25 cellular contexts compared by ENCODE assay signal in genomic region chr4:617644-618330, GRCh38. TPM values are rescaled to one million over a fixed set of nuclear protein-coding genes. Genes with fewer than 3 reads are reported as not detected.
DNase-seq lines count a peak whose midpoint lies in the region; ATAC-seq and TF ChIP-seq lines count a peak whose summit lies in the region.
"Had no signal": no experiment of that assay in that cellular context is flagged by ENCODE, and none has a peak within 500 bp of the region (broad histone marks: within the 10 kb centered on the region; RNA-seq: fewer than 3 reads in every experiment).

No MANE protein-coding gene starts in this region.

- peaks cover 5% of the 10 kb centered on the region for H3K27me3 ChIP-seq in osteoblast (ENCODE audit: insufficient read depth, low read length)
- H3K27me3 ChIP-seq: body of pancreas, neutrophil, tibial nerve had no signal

- H3K4me1 Mint-ChIP-seq in Calu3 (ENCODE audit: low read depth, unreplicated experiment) (no peaks in the 10 kb centered on the region), T-cell (no peaks in the 10 kb centered on the region)
- H3K4me1 Mint-ChIP-seq: stimulated activated naive B cell treated with anti-CD40 and anti-IgM and Interleukin-4, amounts not matched to agents 10 μg/mL and 1 μg/mL and 100 μg/mL, for 72 hours had no signal

- H3K4me3 ChIP-seq in osteoblast (ENCODE audit: insufficient read depth, low read length): no peak overlapping the region
- H3K4me3 ChIP-seq: body of pancreas, tibial nerve had no signal

- no peak overlapping the region for H3K4me2 ChIP-seq in osteoblast (ENCODE audit: insufficient read depth, low read length)

- H3K4me1 ChIP-seq in osteoblast (ENCODE audit: insufficient read depth, low read length): no peaks in the 10 kb centered on the region
- H3K4me1 ChIP-seq: body of pancreas, tibial nerve had no signal

- H3K36me3 Mint-ChIP-seq in Calu3 (ENCODE audit: insufficient read depth, unreplicated experiment) (no peaks in the 10 kb centered on the region), T-cell (no peaks in the 10 kb centered on the region)
- H3K36me3 Mint-ChIP-seq: activated naive CD8-positive, alpha-beta T cell had no signal

- CTCF ChIA-PET in Calu3 (lab: Charles Lee): interaction anchor here (0.8 kb wide), 1 partner anchor 9 kb away, joined by 5 read pairs; no protein-coding TSS in a partner anchor
- CTCF ChIA-PET in RWPE1 (lab: Yijun Ruan, JAX): no interaction called here
- CTCF ChIA-PET in T-cell (lab: Charles Lee): no interaction called here

- H4K20me1 ChIP-seq in osteoblast (ENCODE audit: insufficient read depth, low read length): no peaks in the 10 kb centered on the region

- intact Hi-C loops in Calu3 (cut with micrococcal nuclease; ENCODE audit: unreplicated experiment): no loop called here

- DNase-seq in Calu3 (peak; percentile 27), RWPE1 (ENCODE audit: low spot score) (peak; percentile 49), iPS DF 4.7 (ENCODE audit: extremely low read depth, low spot score) (peak; percentile 11), osteoblast (ENCODE audit: insufficient read length, low spot score, missing footprints) (peak; percentile 69), T-cell (no peak), cerebellar cortex (ENCODE audit: low spot score) (no peak)
- no peak for DNase-seq in activated naive CD4-positive, alpha-beta T cell (lab: John Stamatoyannopoulos, UW)
- DNase-seq: activated CD4-positive, alpha-beta T cell treated with anti-CD3 and anti-CD28 coated beads, Interleukin-2, amount 50 U/mL, for 1 hour; activated T-cell treated with anti-CD3 and anti-CD28 coated beads, Interleukin-2, amount 50 U/mL, for 1 hour; C1 segment of cervical spinal cord; DMS153; MM.1S; NCI-H187; NCI-H345; RPMI8226; stimulated activated naive B cell treated with anti-CD40 and anti-IgM and Interleukin-4, amounts not matched to agents 10 μg/mL and 1 μg/mL and 100 μg/mL, for 72 hours had no signal

- H2AFZ ChIP-seq in osteoblast (ENCODE audit: low read length): no peak overlapping the region

- no peaks in the 10 kb centered on the region for H3K36me3 ChIP-seq in osteoblast (ENCODE audit: insufficient read depth, low read length)
- H3K36me3 ChIP-seq: neutrophil, tibial nerve had no signal

- POLR2A ChIA-PET in RWPE1 (lab: Yijun Ruan, JAX; ENCODE audit: low non-redundant PET): no interaction called here
- POLR2A ChIA-PET in T-cell (lab: Charles Lee): no interaction called here

- H3K4me3 Mint-ChIP-seq in Calu3 (ENCODE audit: low read depth, unreplicated experiment) (no peak overlapping the region), T-cell (no peak overlapping the region)
- H3K4me3 Mint-ChIP-seq: activated naive CD8-positive, alpha-beta T cell; dendritic cell treated with granulocyte-macrophage colony-stimulating factor and Interleukin-4, amounts not matched to agents 40 ng/mL and 50 ng/mL, for 4 days; stimulated activated naive B cell treated with anti-CD40 and anti-IgM and Interleukin-4, amounts not matched to agents 10 μg/mL and 1 μg/mL and 100 μg/mL, for 72 hours had no signal

- H3K79me2 ChIP-seq in osteoblast (ENCODE audit: insufficient read depth, low read length): no peaks in the 10 kb centered on the region

- no peak for ATAC-seq in T-cell (replicated peaks in 1 of 4)
- no peak for ATAC-seq in HG03095 (IDR thresholded peaks at IDR 0.05; ENCODE audit: unreplicated experiment)
- ATAC-seq: body of pancreas; right cardiac atrium; stimulated activated naive B cell treated with anti-CD40 and anti-IgM and Interleukin-4, amounts not matched to agents 10 μg/mL and 1 μg/mL and 100 μg/mL, for 72 hours had no signal

- TF ChIP-seq CTCF in Calu3 (IDR thresholded peaks at IDR 0.05; ENCODE audit: unreplicated experiment) (no peak), RWPE1 (conservative IDR thresholded peaks at IDR 0.05; ENCODE audit: low read depth) (no peak), osteoblast (IDR thresholded peaks at IDR 0.05; ENCODE audit: extremely low read depth, low read depth, low read length) (no peak)

- peaks cover 29% of the 10 kb centered on the region for H3K27me3 Mint-ChIP-seq in Calu3 (ENCODE audit: unreplicated experiment)
- H3K27me3 Mint-ChIP-seq in T-cell: peaks cover 12 to 27% of the 10 kb centered on the region in 2 donors

- no peak overlapping the region for H3K27ac Mint-ChIP-seq in Calu3 (ENCODE audit: unreplicated experiment)
- H3K27ac Mint-ChIP-seq in T-cell: no peak overlapping the region
- H3K27ac Mint-ChIP-seq: activated naive CD8-positive, alpha-beta T cell; dendritic cell treated with granulocyte-macrophage colony-stimulating factor and Interleukin-4, amounts not matched to agents 40 ng/mL and 50 ng/mL, for 4 days; stimulated activated naive B cell treated with anti-CD40 and anti-IgM and Interleukin-4, amounts not matched to agents 10 μg/mL and 1 μg/mL and 100 μg/mL, for 72 hours had no signal

- H3K9me3 Mint-ChIP-seq in Calu3 (ENCODE audit: low read depth, unreplicated experiment): peaks cover 2% of the 10 kb centered on the region
- H3K9me3 Mint-ChIP-seq in T-cell: no peaks in the 10 kb centered on the region
- H3K9me3 Mint-ChIP-seq: dendritic cell treated with granulocyte-macrophage colony-stimulating factor and Interleukin-4, amounts not matched to agents 40 ng/mL and 50 ng/mL, for 4 days had no signal

- H3K27ac ChIP-seq in RWPE1 (no peak overlapping the region), osteoblast (ENCODE audit: low read depth, low read length) (no peak overlapping the region)
- H3K27ac ChIP-seq: body of pancreas, neutrophil, tibial nerve had no signal

- BruUV-seq in Calu3 (replicated peaks; lab: Mats Ljungman, UMichigan): no TSS peak

- no peaks in the 10 kb centered on the region for H3K9me3 ChIP-seq in osteoblast (ENCODE audit: low read depth, low read length)
- H3K9me3 ChIP-seq: body of pancreas, neutrophil, tibial nerve had no signal

RNA-seq across cellular contexts. Expression of gene PDE6B, which starts 7.6 kb away (rescaled TPM):
- total RNA-seq in Calu3 (2022) (not detected in 2 replicates), osteoblast (not detected in 2 replicates), T-cell (10 to 100 TPM; 14.2 to 21.7 (median 19.8) TPM)

RNA-seq across cellular contexts. Expression of gene TMEM271, which starts 41.7 kb away (rescaled TPM):
- total RNA-seq in Calu3 (2022): not detected in 2 replicates
- not detected in 2 replicates for total RNA-seq in osteoblast
- not detected for total RNA-seq in T-cell
- total RNA-seq: body of pancreas, glomerular endothelial cell, mononuclear cell, right cardiac atrium, tibial nerve had no signal

RNA-seq across cellular contexts. Expression of gene ATP5ME, which starts 56.3 kb away (rescaled TPM):
- total RNA-seq in Calu3 (2022) (122 and 124 TPM in 2 replicates), osteoblast (60.8 and 70.4 TPM in 2 replicates), T-cell (100 to 1,000 TPM in 4 of 5 donors, 10 to 100 TPM in 1; 92.4 to 158 (median 145) TPM)

RNA-seq across cellular contexts. Expression of gene MYL5, which starts 56.6 kb away (rescaled TPM):
- 7.6 and 8.5 TPM in 2 replicates for total RNA-seq in Calu3 (2022)
- 17.7 and 22.8 TPM in 2 replicates for total RNA-seq in osteoblast
- total RNA-seq in T-cell: 10 to 100 TPM; 21.1 to 26.3 (median 21.9) TPM

Comparison
In these comparisons a context has a peak if more than half of its experiments do, and no peak if none do; other contexts are left out.
1. DNase-seq: peak in Calu3 (single experiment), RWPE1 (single experiment), iPS DF 4.7 (single experiment) and osteoblast (single experiment); none in T-cell (0 of 34), cerebellar cortex (single experiment) and activated naive CD4-positive, alpha-beta T cell (0 of 4).
2. RNA of gene PDE6B, which starts 7.6 kb away (total RNA-seq): 14.2 to 21.7 TPM in T-cell; not detected in Calu3 and not detected in osteoblast; every median in the first group is over 10 times any median in the second.